In the genomic region with DNA sequence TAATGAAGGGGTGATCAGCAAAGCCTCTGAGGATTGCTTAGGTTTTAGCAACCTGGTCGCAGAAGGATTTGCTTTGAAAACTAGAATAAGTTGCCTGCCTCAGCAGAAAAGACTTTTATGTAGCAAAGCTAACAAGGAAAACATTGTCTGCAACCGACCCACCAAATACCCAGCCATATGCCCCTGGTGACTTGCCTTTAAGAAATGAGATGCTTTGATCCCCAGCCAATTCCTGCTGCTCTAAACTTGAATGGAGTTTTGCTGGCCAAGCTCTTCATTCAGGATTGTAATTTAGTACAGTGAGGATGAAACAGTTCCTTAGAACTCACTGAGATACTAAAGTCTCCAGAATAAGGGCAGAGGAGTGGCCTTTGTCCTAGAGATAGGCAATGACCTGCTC, we compare ENCODE assay signal across 1 cellular context.
TF ChIP-seq lines count a peak whose summit lies in the region.

No MANE protein-coding gene starts in this region.

TF ChIP-seq in H1, 55 proteins besides CTCF, POLR2A, EP300 and RAD21 (continued from another document):
- TF ChIP-seq, protein P1, sequence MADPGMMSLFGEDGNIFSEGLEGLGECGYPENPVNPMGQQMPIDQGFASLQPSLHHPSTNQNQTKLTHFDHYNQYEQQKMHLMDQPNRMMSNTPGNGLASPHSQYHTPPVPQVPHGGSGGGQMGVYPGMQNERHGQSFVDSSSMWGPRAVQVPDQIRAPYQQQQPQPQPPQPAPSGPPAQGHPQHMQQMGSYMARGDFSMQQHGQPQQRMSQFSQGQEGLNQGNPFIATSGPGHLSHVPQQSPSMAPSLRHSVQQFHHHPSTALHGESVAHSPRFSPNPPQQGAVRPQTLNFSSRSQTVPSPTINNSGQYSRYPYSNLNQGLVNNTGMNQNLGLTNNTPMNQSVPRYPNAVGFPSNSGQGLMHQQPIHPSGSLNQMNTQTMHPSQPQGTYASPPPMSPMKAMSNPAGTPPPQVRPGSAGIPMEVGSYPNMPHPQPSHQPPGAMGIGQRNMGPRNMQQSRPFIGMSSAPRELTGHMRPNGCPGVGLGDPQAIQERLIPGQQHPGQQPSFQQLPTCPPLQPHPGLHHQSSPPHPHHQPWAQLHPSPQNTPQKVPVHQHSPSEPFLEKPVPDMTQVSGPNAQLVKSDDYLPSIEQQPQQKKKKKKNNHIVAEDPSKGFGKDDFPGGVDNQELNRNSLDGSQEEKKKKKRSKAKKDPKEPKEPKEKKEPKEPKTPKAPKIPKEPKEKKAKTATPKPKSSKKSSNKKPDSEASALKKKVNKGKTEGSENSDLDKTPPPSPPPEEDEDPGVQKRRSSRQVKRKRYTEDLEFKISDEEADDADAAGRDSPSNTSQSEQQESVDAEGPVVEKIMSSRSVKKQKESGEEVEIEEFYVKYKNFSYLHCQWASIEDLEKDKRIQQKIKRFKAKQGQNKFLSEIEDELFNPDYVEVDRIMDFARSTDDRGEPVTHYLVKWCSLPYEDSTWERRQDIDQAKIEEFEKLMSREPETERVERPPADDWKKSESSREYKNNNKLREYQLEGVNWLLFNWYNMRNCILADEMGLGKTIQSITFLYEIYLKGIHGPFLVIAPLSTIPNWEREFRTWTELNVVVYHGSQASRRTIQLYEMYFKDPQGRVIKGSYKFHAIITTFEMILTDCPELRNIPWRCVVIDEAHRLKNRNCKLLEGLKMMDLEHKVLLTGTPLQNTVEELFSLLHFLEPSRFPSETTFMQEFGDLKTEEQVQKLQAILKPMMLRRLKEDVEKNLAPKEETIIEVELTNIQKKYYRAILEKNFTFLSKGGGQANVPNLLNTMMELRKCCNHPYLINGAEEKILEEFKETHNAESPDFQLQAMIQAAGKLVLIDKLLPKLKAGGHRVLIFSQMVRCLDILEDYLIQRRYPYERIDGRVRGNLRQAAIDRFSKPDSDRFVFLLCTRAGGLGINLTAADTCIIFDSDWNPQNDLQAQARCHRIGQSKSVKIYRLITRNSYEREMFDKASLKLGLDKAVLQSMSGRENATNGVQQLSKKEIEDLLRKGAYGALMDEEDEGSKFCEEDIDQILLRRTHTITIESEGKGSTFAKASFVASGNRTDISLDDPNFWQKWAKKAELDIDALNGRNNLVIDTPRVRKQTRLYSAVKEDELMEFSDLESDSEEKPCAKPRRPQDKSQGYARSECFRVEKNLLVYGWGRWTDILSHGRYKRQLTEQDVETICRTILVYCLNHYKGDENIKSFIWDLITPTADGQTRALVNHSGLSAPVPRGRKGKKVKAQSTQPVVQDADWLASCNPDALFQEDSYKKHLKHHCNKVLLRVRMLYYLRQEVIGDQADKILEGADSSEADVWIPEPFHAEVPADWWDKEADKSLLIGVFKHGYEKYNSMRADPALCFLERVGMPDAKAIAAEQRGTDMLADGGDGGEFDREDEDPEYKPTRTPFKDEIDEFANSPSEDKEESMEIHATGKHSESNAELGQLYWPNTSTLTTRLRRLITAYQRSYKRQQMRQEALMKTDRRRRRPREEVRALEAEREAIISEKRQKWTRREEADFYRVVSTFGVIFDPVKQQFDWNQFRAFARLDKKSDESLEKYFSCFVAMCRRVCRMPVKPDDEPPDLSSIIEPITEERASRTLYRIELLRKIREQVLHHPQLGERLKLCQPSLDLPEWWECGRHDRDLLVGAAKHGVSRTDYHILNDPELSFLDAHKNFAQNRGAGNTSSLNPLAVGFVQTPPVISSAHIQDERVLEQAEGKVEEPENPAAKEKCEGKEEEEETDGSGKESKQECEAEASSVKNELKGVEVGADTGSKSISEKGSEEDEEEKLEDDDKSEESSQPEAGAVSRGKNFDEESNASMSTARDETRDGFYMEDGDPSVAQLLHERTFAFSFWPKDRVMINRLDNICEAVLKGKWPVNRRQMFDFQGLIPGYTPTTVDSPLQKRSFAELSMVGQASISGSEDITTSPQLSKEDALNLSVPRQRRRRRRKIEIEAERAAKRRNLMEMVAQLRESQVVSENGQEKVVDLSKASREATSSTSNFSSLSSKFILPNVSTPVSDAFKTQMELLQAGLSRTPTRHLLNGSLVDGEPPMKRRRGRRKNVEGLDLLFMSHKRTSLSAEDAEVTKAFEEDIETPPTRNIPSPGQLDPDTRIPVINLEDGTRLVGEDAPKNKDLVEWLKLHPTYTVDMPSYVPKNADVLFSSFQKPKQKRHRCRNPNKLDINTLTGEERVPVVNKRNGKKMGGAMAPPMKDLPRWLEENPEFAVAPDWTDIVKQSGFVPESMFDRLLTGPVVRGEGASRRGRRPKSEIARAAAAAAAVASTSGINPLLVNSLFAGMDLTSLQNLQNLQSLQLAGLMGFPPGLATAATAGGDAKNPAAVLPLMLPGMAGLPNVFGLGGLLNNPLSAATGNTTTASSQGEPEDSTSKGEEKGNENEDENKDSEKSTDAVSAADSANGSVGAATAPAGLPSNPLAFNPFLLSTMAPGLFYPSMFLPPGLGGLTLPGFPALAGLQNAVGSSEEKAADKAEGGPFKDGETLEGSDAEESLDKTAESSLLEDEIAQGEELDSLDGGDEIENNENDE (IDR thresholded peaks at IDR 0.05; ENCODE audit: insufficient replicate concordance, low read length): no peak
- no peak for TF ChIP-seq SIN3A (conservative IDR thresholded peaks at IDR 0.05 in 1 of 2, IDR thresholded peaks at IDR 0.05 in 1 of 2; ENCODE audit: low read depth in 1 of 2, low read length in 2 of 2)
- TF ChIP-seq CTBP2 (IDR thresholded peaks at IDR 0.05; ENCODE audit: borderline replicate concordance, insufficient read depth, insufficient read length, low read length): no peak
- TF ChIP-seq KDM5A (IDR thresholded peaks at IDR 0.05; ENCODE audit: low read length): no peak
- no peak for TF ChIP-seq MAFK (IDR thresholded peaks at IDR 0.05; ENCODE audit: low read depth, low read length)
- no peak for TF ChIP-seq EGR1 (IDR thresholded peaks at IDR 0.05; ENCODE audit: borderline replicate concordance, low read depth, low read length)
- no peak for TF ChIP-seq EZH2 (IDR thresholded peaks at IDR 0.05; ENCODE audit: low read depth, low read length, severe bottlenecking)
- no peak for TF ChIP-seq JUN (IDR thresholded peaks at IDR 0.05; ENCODE audit: low read depth, low read length)
- no peak for TF ChIP-seq SIX5 (IDR thresholded peaks at IDR 0.05; ENCODE audit: low read depth, low read length)
